ENCODE assay signal across 15 cellular contexts in genomic region chr9:87657893-87658292, GRCh38.
A peak's percentile ranks its signal among the peaks of the same experiment; 100 is the strongest.
DNase-seq lines count a peak whose midpoint lies in the region; ATAC-seq, FAIRE-seq and TF ChIP-seq lines count a peak whose summit lies in the region.
"Had no signal": no experiment of that assay in that cellular context is flagged by ENCODE, and none has a peak within 500 bp of the region (broad histone marks: within the 10 kb centered on the region; RNA-seq: fewer than 3 reads in every experiment).

No MANE protein-coding gene starts in this region.

- POLR2A ChIA-PET in A673 (lab: Charles Lee; ENCODE audit: low non-redundant PET) (no interaction called here), WTC11 (lab: Charles Lee) (no interaction called here)

- CTCF ChIA-PET in A673 (lab: Charles Lee) = no interaction called here
- CTCF ChIA-PET in WTC11 (lab: Charles Lee) = interaction anchor here (1.3 kb wide), 1 partner anchor 320 kb away, joined by 3 read pairs; no protein-coding TSS in a partner anchor

- H3K27ac Mint-ChIP-seq in WTC11 = peak overlapping the region; percentile 74
- peak overlapping the region; percentile 55 for H3K27ac Mint-ChIP-seq in progenitor cell of endocrine pancreas
- H3K27ac Mint-ChIP-seq: CD4-positive, CD25-positive, alpha-beta regulatory T cell had no signal

- no peak overlapping the region for H3K4me3 ChIP-seq in A673 (ENCODE audit: low read depth, low read length, poor library complexity, severe bottlenecking)
- H3K4me3 ChIP-seq: BLaER1 treated with 17β-estradiol and CSF1 and Interleukin-3, amounts not matched to agents 10 nM and 100 nM had no signal

- intact Hi-C loops in A673 (cut with micrococcal nuclease; ENCODE audit: unreplicated experiment) = no loop called here

- FAIRE-seq in GM19239 (lab: Jason Lieb, UNC) = no peak
- FAIRE-seq: H1 had no signal

- no peaks in the 10 kb centered on the region for H3K27me3 ChIP-seq in A673 (replicated peaks; ENCODE audit: insufficient read depth, low read depth, low read length, poor library complexity)
- H3K27me3 ChIP-seq: BLaER1 treated with 17β-estradiol and CSF1 and Interleukin-3, amounts not matched to agents 10 nM and 100 nM had no signal

- H3K9me3 Mint-ChIP-seq in WTC11 (no peaks in the 10 kb centered on the region), progenitor cell of endocrine pancreas (ENCODE audit: low read depth) (no peaks in the 10 kb centered on the region)
- H3K9me3 Mint-ChIP-seq: CD4-positive, CD25-positive, alpha-beta regulatory T cell had no signal

- ATAC-seq in WTC11 = no peak
- ATAC-seq: HCT116 had no signal

- H3K36me3 ChIP-seq in A673 (ENCODE audit: insufficient read depth, low read length, poor library complexity, severe bottlenecking) = peaks cover 99% of the 10 kb centered on the region

- no TSS peak for BruUV-seq in A673 (replicated peaks; lab: Mats Ljungman, UMichigan)

- no peaks in the 10 kb centered on the region for H3K27me3 Mint-ChIP-seq in WTC11 (ENCODE audit: low read depth)
- no peaks in the 10 kb centered on the region for H3K27me3 Mint-ChIP-seq in progenitor cell of endocrine pancreas
- H3K27me3 Mint-ChIP-seq: CD4-positive, CD25-positive, alpha-beta regulatory T cell had no signal

- H3K9me3 ChIP-seq in A673 (ENCODE audit: low read depth, low read length, poor library complexity, severe bottlenecking) = no peaks in the 10 kb centered on the region

- H3K4me1 ChIP-seq in A673 (ENCODE audit: insufficient read depth, low read length, poor library complexity, severe bottlenecking) = peaks cover 18% of the 10 kb centered on the region

- TF ChIP-seq CTCF in A673 (conservative IDR thresholded peaks at IDR 0.05; ENCODE audit: low read depth, low read length) (no peak), WTC11 (IDR thresholded peaks at IDR 0.05) (no peak), progenitor cell of endocrine pancreas (IDR thresholded peaks at IDR 0.05; ENCODE audit: unreplicated experiment) (no peak)

- H3K36me3 Mint-ChIP-seq in WTC11 (peaks cover 65% of the 10 kb centered on the region), progenitor cell of endocrine pancreas (ENCODE audit: insufficient read depth) (peaks cover 45% of the 10 kb centered on the region)
- H3K36me3 Mint-ChIP-seq: CD4-positive, CD25-positive, alpha-beta regulatory T cell had no signal

- peaks cover 35% of the 10 kb centered on the region for H3K4me1 Mint-ChIP-seq in WTC11
- H3K4me1 Mint-ChIP-seq in progenitor cell of endocrine pancreas (ENCODE audit: low read depth) = peaks cover 4% of the 10 kb centered on the region
- H3K4me1 Mint-ChIP-seq: CD4-positive, CD25-positive, alpha-beta regulatory T cell had no signal

- H3K4me3 Mint-ChIP-seq in WTC11 (no peak overlapping the region), progenitor cell of endocrine pancreas (ENCODE audit: low read depth) (no peak overlapping the region)
- H3K4me3 Mint-ChIP-seq: CD4-positive, CD25-positive, alpha-beta regulatory T cell had no signal

- H3K27ac ChIP-seq in A673 (ENCODE audit: low read depth, low read length, poor library complexity, severe bottlenecking) = peak overlapping the region; percentile 41
- H3K27ac ChIP-seq: HL-60 had no signal

- DNase-seq in A673 (ENCODE audit: low spot score) = no peak
- no peak for DNase-seq in WTC11 (ENCODE audit: low spot score)
- peak; percentile 49 for DNase-seq in mesenteric fat pad (ENCODE audit: low spot score)
- DNase-seq in progenitor cell of endocrine pancreas (ENCODE audit: low spot score, unreplicated experiment) = no peak
- no peak for DNase-seq in NCI-H82 (lab: John Stamatoyannopoulos, UW)
- DNase-seq in GM19239 (ENCODE audit: insufficient read length, low spot score) = no peak
- DNase-seq in SW 1271 (lab: John Stamatoyannopoulos, UW) = no peak
- DNase-seq: 8988T; ACHN; CD4-positive, CD25-positive, alpha-beta regulatory T cell; DMS53 had no signal

TF ChIP-seq in WTC11, 78 proteins besides CTCF, POLR2A, EP300 and RAD21:
- no peak for TF ChIP-seq IRF1 (CRISPR knock-in tag; IDR thresholded peaks at IDR 0.05)
- no peak for TF ChIP-seq IRF2 (CRISPR knock-in tag; IDR thresholded peaks at IDR 0.05; ENCODE audit: borderline replicate concordance, low read depth)
- TF ChIP-seq, protein P1, sequence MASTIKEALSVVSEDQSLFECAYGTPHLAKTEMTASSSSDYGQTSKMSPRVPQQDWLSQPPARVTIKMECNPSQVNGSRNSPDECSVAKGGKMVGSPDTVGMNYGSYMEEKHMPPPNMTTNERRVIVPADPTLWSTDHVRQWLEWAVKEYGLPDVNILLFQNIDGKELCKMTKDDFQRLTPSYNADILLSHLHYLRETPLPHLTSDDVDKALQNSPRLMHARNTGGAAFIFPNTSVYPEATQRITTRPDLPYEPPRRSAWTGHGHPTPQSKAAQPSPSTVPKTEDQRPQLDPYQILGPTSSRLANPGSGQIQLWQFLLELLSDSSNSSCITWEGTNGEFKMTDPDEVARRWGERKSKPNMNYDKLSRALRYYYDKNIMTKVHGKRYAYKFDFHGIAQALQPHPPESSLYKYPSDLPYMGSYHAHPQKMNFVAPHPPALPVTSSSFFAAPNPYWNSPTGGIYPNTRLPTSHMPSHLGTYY (CRISPR knock-in tag; IDR thresholded peaks at IDR 0.05) = no peak
- TF ChIP-seq ETV6 (CRISPR knock-in tag; IDR thresholded peaks at IDR 0.05) = no peak
- no peak for TF ChIP-seq GRHL2 (CRISPR knock-in tag; IDR thresholded peaks at IDR 0.05; ENCODE audit: insufficient replicate concordance, severe bottlenecking)
- TF ChIP-seq ATF6 (CRISPR knock-in tag; IDR thresholded peaks at IDR 0.05) = no peak
- TF ChIP-seq PRRX2 (CRISPR knock-in tag; IDR thresholded peaks at IDR 0.05) = no peak
- TF ChIP-seq OVOL2 (CRISPR knock-in tag; IDR thresholded peaks at IDR 0.05; ENCODE audit: borderline replicate concordance) = no peak
- no peak for TF ChIP-seq PRDM15 (CRISPR knock-in tag; IDR thresholded peaks at IDR 0.05)
- no peak for TF ChIP-seq SMAD4 (CRISPR knock-in tag; IDR thresholded peaks at IDR 0.05)
- no peak for TF ChIP-seq ZNF121 (CRISPR knock-in tag; IDR thresholded peaks at IDR 0.05)
TF ChIP-seq in WTC11: peak in this region for 0.
